In genomic region chr18:70019136-70019535, GRCh38 we compare ENCODE assay signal across 19 cellular contexts.
"Had no signal": no experiment of that assay in that cellular context is flagged by ENCODE, and none has a peak within 500 bp of the region (broad histone marks: within the 10 kb centered on the region; RNA-seq: fewer than 3 reads in every experiment).

No MANE protein-coding gene starts in this region.

- DNase-seq: dermis blood vessel endothelial cell; dorsolateral prefrontal cortex; effector CD4-positive, alpha-beta T cell; effector memory CD4-positive, alpha-beta T cell; foreskin keratinocyte; heart right ventricle; hippocampal formation; left cardiac atrium; left lung; left ventricle myocardium superior; lower lobe of right lung; mesenchymal stem cell; mucosa of descending colon; naive B cell had no signal

- FAIRE-seq: colon, endothelial cell of umbilical vein, frontal cortex, islet of Langerhans, keratinocyte had no signal
